In genomic region chr2:128661289-128661688, GRCh38 we compare ENCODE assay signal across 19 cellular contexts.
DNase-seq lines count a peak whose midpoint lies in the region; TF ChIP-seq lines count a peak whose summit lies in the region.
"Had no signal": no experiment of that assay in that cellular context is flagged by ENCODE, and none has a peak within 500 bp of the region (broad histone marks: within the 10 kb centered on the region; RNA-seq: fewer than 3 reads in every experiment).

No MANE protein-coding gene starts in this region.

- H3K9me3 Mint-ChIP-seq in chondrocyte (ENCODE audit: low read depth), result peaks cover 5% of the 10 kb centered on the region
- peaks cover 8% of the 10 kb centered on the region for H3K9me3 Mint-ChIP-seq in neural progenitor cell
- H3K9me3 Mint-ChIP-seq: CD8-positive, alpha-beta T cell had no signal

- H3K27ac Mint-ChIP-seq in chondrocyte (ENCODE audit: unreplicated experiment), result no peak overlapping the region
- no peak overlapping the region for H3K27ac Mint-ChIP-seq in neural progenitor cell
- H3K27ac Mint-ChIP-seq: CD8-positive, alpha-beta T cell had no signal

- H3K79me2 ChIP-seq in neural progenitor cell (ENCODE audit: low read depth), result no peaks in the 10 kb centered on the region

- H3K4me3 ChIP-seq in stomach, result no peak overlapping the region
- no peak overlapping the region for H3K4me3 ChIP-seq in MG63
- H3K4me3 ChIP-seq in neural progenitor cell, result no peak overlapping the region
- H3K4me3 ChIP-seq: BLaER1 treated with 17β-estradiol and CSF1 and Interleukin-3, amounts not matched to agents 10 nM and 100 nM; K562; PC-9 had no signal

- WGBS in stomach, 5 donors, result 67 to 80% (median 75%) methylated on average over 5 to 6 of the region's 6 CpGs

- H3K36me3 ChIP-seq in stomach (no peaks in the 10 kb centered on the region), MG63 (no peaks in the 10 kb centered on the region), neural progenitor cell (no peaks in the 10 kb centered on the region)
- H3K36me3 ChIP-seq: BLaER1 treated with 17β-estradiol and CSF1 and Interleukin-3, amounts not matched to agents 10 nM and 100 nM had no signal

- no peak overlapping the region for H2AFZ ChIP-seq in neural progenitor cell (replicated peaks)
- H2AFZ ChIP-seq: PC-9 had no signal

- H3K4me1 ChIP-seq in stomach (no peaks in the 10 kb centered on the region), neural progenitor cell (peaks cover 5% of the 10 kb centered on the region)

- H3K36me3 Mint-ChIP-seq in chondrocyte (ENCODE audit: low read depth) (no peaks in the 10 kb centered on the region), neural progenitor cell (peaks cover 3% of the 10 kb centered on the region)
- H3K36me3 Mint-ChIP-seq: CD8-positive, alpha-beta T cell had no signal

- H3K4me3 Mint-ChIP-seq in chondrocyte (ENCODE audit: unreplicated experiment) (no peak overlapping the region), neural progenitor cell (no peak overlapping the region)
- H3K4me3 Mint-ChIP-seq: CD8-positive, alpha-beta T cell had no signal

- no peak overlapping the region for H3K9ac ChIP-seq in neural progenitor cell
- H3K9ac ChIP-seq: BLaER1 treated with 17β-estradiol and CSF1 and Interleukin-3, amounts not matched to agents 10 nM and 100 nM had no signal

- intact Hi-C loops in stomach (cut with DNase I; ENCODE audit: low total_unique reads), result no loop called here

- DNase-seq in D341Med (ENCODE audit: low spot score), result peak; percentile 2
- DNase-seq in chondrocyte (ENCODE audit: low spot score), result peak; percentile 59
- peak; percentile 75 for DNase-seq in mesenteric fat pad (ENCODE audit: low spot score)
- DNase-seq in stomach, result peak; percentile 8
- no peak for DNase-seq in MG63
- DNase-seq in neural progenitor cell (ENCODE audit: low spot score), result no peak
- DNase-seq in superior temporal gyrus (ENCODE audit: extremely low spot score), result no peak
- DNase-seq: Calu3, DMS53, NCI-H1417, NCI-H187 treated with DMSO at 0.1 percent for 48 hours, NCI-H2227 treated with DMSO at 0.1 percent for 48 hours, NCI-H524 treated with DMSO at 0.1 percent for 48 hours, PC-9, SIG-M5 had no signal

- TF ChIP-seq POLR2A in stomach (IDR thresholded peaks at IDR 0.05), result no peak

- H3K4me1 Mint-ChIP-seq in chondrocyte (ENCODE audit: low read depth), result peaks cover 5% of the 10 kb centered on the region
- H3K4me1 Mint-ChIP-seq in neural progenitor cell, result peaks cover 21% of the 10 kb centered on the region

- H3K9me3 ChIP-seq in stomach (peaks cover 0 to 5% (median 2%) of the 10 kb centered on the region in 4 donors), MG63 (no peaks in the 10 kb centered on the region), neural progenitor cell (ENCODE audit: low read depth) (no peaks in the 10 kb centered on the region)

- H4K20me1 ChIP-seq in neural progenitor cell (ENCODE audit: low read depth), result no peaks in the 10 kb centered on the region
- H4K20me1 ChIP-seq: BLaER1 treated with 17β-estradiol and CSF1 and Interleukin-3, amounts not matched to agents 10 nM and 100 nM had no signal

- H3K27me3 ChIP-seq in stomach (peaks cover 0 to 6% (median 0%) of the 10 kb centered on the region in 3 donors), MG63 (no peaks in the 10 kb centered on the region; the same call in 1 of the 2 replicates), neural progenitor cell (no peaks in the 10 kb centered on the region)
- H3K27me3 ChIP-seq: BLaER1 treated with 17β-estradiol and CSF1 and Interleukin-3, amounts not matched to agents 10 nM and 100 nM had no signal

- no peaks in the 10 kb centered on the region for H3F3A ChIP-seq in neural progenitor cell (ENCODE audit: low read depth)

- H3K27ac ChIP-seq in stomach (no peak overlapping the region), neural progenitor cell (no peak overlapping the region)
- H3K27ac ChIP-seq: BLaER1 treated with 17β-estradiol and CSF1 and Interleukin-3, amounts not matched to agents 10 nM and 100 nM; PC-9; RWPE1 had no signal

- peaks cover 11% of the 10 kb centered on the region for H3K27me3 Mint-ChIP-seq in chondrocyte (ENCODE audit: low read depth)
- peaks cover 2% of the 10 kb centered on the region for H3K27me3 Mint-ChIP-seq in neural progenitor cell (ENCODE audit: insufficient read depth, low read depth)

- no peak for TF ChIP-seq EP300 in stomach (IDR thresholded peaks at IDR 0.05)

- no peak overlapping the region for H3K4me2 ChIP-seq in neural progenitor cell
- H3K4me2 ChIP-seq: PC-9 had no signal

- TF ChIP-seq CTCF in chondrocyte (IDR thresholded peaks at IDR 0.05) (no peak), stomach (IDR thresholded peaks at IDR 0.05) (no peak), neural progenitor cell (IDR thresholded peaks at IDR 0.05) (no peak)

Comparison
In these comparisons a context has a peak if more than half of its experiments do, and no peak if none do; other contexts are left out.
1. DNase-seq: peak in D341Med (single experiment), chondrocyte (single experiment), mesenteric fat pad (single experiment) and stomach (single experiment); none in MG63 (single experiment), neural progenitor cell (single experiment) and superior temporal gyrus (single experiment).